9 cellular contexts compared by ENCODE assay signal in genomic region chr15:35624881-35625280, GRCh38.
A peak's percentile ranks its signal among the peaks of the same experiment; 100 is the strongest.
DNase-seq lines count a peak whose midpoint lies in the region; ATAC-seq and TF ChIP-seq lines count a peak whose summit lies in the region.
"Had no signal": no experiment of that assay in that cellular context is flagged by ENCODE, and none has a peak within 500 bp of the region (broad histone marks: within the 10 kb centered on the region; RNA-seq: fewer than 3 reads in every experiment).

No MANE protein-coding gene starts in this region.

- no peaks in the 10 kb centered on the region for H3K36me3 ChIP-seq in brain microvascular endothelial cell (replicated peaks)
- no peaks in the 10 kb centered on the region for H3K36me3 ChIP-seq in upper lobe of left lung

- TF ChIP-seq EP300 in upper lobe of left lung (IDR thresholded peaks at IDR 0.05) = no peak

- no peak for TF ChIP-seq POLR2A in upper lobe of left lung (IDR thresholded peaks at IDR 0.05)

- peaks cover 0 to 7% (median 4%) of the 10 kb centered on the region in 4 donors for H3K4me1 ChIP-seq in upper lobe of left lung

- ATAC-seq in upper lobe of left lung (ENCODE audit: low FRiP score in 2 of 2) (peak; percentile 61 to 77), HG03097 (IDR thresholded peaks at IDR 0.05; ENCODE audit: low FRiP score, unreplicated experiment) (no peak)

- TF ChIP-seq CTCF in brain microvascular endothelial cell (IDR thresholded peaks at IDR 0.05; ENCODE audit: low read depth, low read length, missing control alignments) (no peak), upper lobe of left lung (IDR thresholded peaks at IDR 0.05) (no peak)

- WGBS in upper lobe of left lung, 2 donors = 65 to 69% methylated on average over 3 of the region's 3 CpGs

- H3K27ac ChIP-seq in brain microvascular endothelial cell (peak overlapping the region; percentile 2), upper lobe of left lung (peak overlapping the region in 1 of 4 donors; percentile 15)

- peak; percentile 5 for DNase-seq in HuH-7 (ENCODE audit: low spot score)
- DNase-seq in brain microvascular endothelial cell = peak; percentile 82
- DNase-seq in kidney glomerular epithelial cell (lab: John Stamatoyannopoulos, UW) = peak; percentile 32
- peak in 1 of 2 donors; percentile 74 for DNase-seq in upper lobe of left lung
- no peak for DNase-seq in stimulated activated CD4-positive, alpha-beta T cell treated with anti-CD3 and anti-CD28 coated beads, Interleukin-4, amount 100 ng/mL, for 1 hour
- DNase-seq in middle frontal gyrus (ENCODE audit: extremely low spot score, low spot score) = no peak
- DNase-seq: activated B cell treated with CpG ODN at 0.5 μM for 24 hours; activated naive CD4-positive, alpha-beta T cell treated with anti-CD3 and anti-CD28 coated beads for 36 hours had no signal

- H3K9me3 ChIP-seq in upper lobe of left lung = no peaks in the 10 kb centered on the region

- in situ Hi-C loops in brain microvascular endothelial cell (cut with HindIII; ENCODE audit: low pct_ligation_motif_present, low sequenced_read_pairs) = no loop called here

- H3K4me3 ChIP-seq in brain microvascular endothelial cell (ENCODE audit: low read depth, low read length) (no peak overlapping the region), upper lobe of left lung (no peak overlapping the region)

- no peaks in the 10 kb centered on the region for H3K27me3 ChIP-seq in brain microvascular endothelial cell (replicated peaks)
- no peaks in the 10 kb centered on the region for H3K27me3 ChIP-seq in upper lobe of left lung

Comparison
In these comparisons a context has a peak if more than half of its experiments do, and no peak if none do; other contexts are left out.
1. DNase-seq: peak in HuH-7 (single experiment), brain microvascular endothelial cell (single experiment) and kidney glomerular epithelial cell (single experiment); none in stimulated activated CD4-positive, alpha-beta T cell treated with anti-CD3 and anti-CD28 coated beads, Interleukin-4, amount 100 ng/mL, for 1 hour (single experiment) and middle frontal gyrus (single experiment).